In genomic region chr4:47122592-47123291, GRCh38 we compare ENCODE assay signal across 8 cellular contexts.
A peak's percentile ranks its signal among the peaks of the same experiment; 100 is the strongest.
DNase-seq lines count a peak whose midpoint lies in the region; ATAC-seq and TF ChIP-seq lines count a peak whose summit lies in the region.

No MANE protein-coding gene starts in this region.

- no peak overlapping the region for H3K4me3 ChIP-seq in breast epithelium

- no peaks in the 10 kb centered on the region for H3K4me1 ChIP-seq in breast epithelium

- no peaks in the 10 kb centered on the region for H3K27me3 ChIP-seq in breast epithelium

- peak in 2 of 3 donors; percentile 23 to 40 for TF ChIP-seq CTCF in breast epithelium (IDR thresholded peaks at IDR 0.05)

- ATAC-seq in GM18508 (IDR thresholded peaks at IDR 0.05; ENCODE audit: insufficient read depth, unreplicated experiment) (peak; percentile 87), HG02885 (IDR thresholded peaks at IDR 0.05; ENCODE audit: poor library complexity, unreplicated experiment) (peak; percentile 96)

- intact Hi-C loops in breast epithelium (cut with DNase I; ENCODE audit: low total_unique reads), result no loop called here

- no peak for TF ChIP-seq POLR2A in breast epithelium (IDR thresholded peaks at IDR 0.05)

- H3K9me3 ChIP-seq in breast epithelium, result no peaks in the 10 kb centered on the region

- no peak overlapping the region for H3K27ac ChIP-seq in breast epithelium

- peak; percentile 66 for DNase-seq in AG20443 (ENCODE audit: low spot score)
- DNase-seq in NCI-H1417 (lab: John Stamatoyannopoulos, UW), result peak; percentile 58 to 89 (median 66)
- peak; percentile 8 for DNase-seq in T-helper 9 cell
- DNase-seq in breast epithelium (ENCODE audit: low spot score in 2 of 2), result no peak
- peak; percentile 72 for DNase-seq in iris pigment epithelial cell (ENCODE audit: low read depth)
- peak; percentile 45 for DNase-seq in stimulated activated CD4-positive, alpha-beta T cell treated with anti-CD3 and anti-CD28 coated beads, Interleukin-2, amount 100 ng/mL, for 48 hours

- no peaks in the 10 kb centered on the region for H3K36me3 ChIP-seq in breast epithelium

Comparison
In these comparisons a context has a peak if more than half of its experiments do, and no peak if none do; other contexts are left out.
1. DNase-seq: peak in AG20443 (single experiment), NCI-H1417 (3 of 3), T-helper 9 cell (single experiment), iris pigment epithelial cell (single experiment) and stimulated activated CD4-positive, alpha-beta T cell treated with anti-CD3 and anti-CD28 coated beads, Interleukin-2, amount 100 ng/mL, for 48 hours (2 of 2); none in breast epithelium (0 of 2).